ENCODE assay signal across 15 cellular contexts in genomic region chr17:2844386-2844785, GRCh38. TPM values are rescaled to one million over a fixed set of nuclear protein-coding genes. Genes with fewer than 3 reads are reported as not detected.
DNase-seq lines count a peak whose midpoint lies in the region; ATAC-seq and TF ChIP-seq lines count a peak whose summit lies in the region.
"Had no signal": no experiment of that assay in that cellular context is flagged by ENCODE, and none has a peak within 500 bp of the region (broad histone marks: within the 10 kb centered on the region; RNA-seq: fewer than 3 reads in every experiment).

No MANE protein-coding gene starts in this region.

- no peak overlapping the region for H3K27ac Mint-ChIP-seq in activated CD8-positive, alpha-beta T cell treated with anti-CD3 and anti-CD28 coated beads, Interleukin-2, amount 10 ng/mL, durations not matched to agents 7 days and 5 days
- H3K27ac Mint-ChIP-seq: CD8-positive, alpha-beta T cell; dendritic cell treated with granulocyte-macrophage colony-stimulating factor and Interleukin-4, amounts not matched to agents 40 ng/mL and 50 ng/mL, for 4 days had no signal

- peak overlapping the region in 6 of 11 experiments; percentile 3 to 57 (median 38); a peak in 9 of 22 replicates for H3K9ac ChIP-seq in BLaER1 treated with 17β-estradiol and CSF1 and Interleukin-3, amounts not matched to agents 10 nM and 100 nM

- H3K4me3 Mint-ChIP-seq in activated CD8-positive, alpha-beta T cell treated with anti-CD3 and anti-CD28 coated beads, Interleukin-2, amount 10 ng/mL, durations not matched to agents 7 days and 5 days, result no peak overlapping the region
- H3K4me3 Mint-ChIP-seq: CD8-positive, alpha-beta T cell; dendritic cell treated with granulocyte-macrophage colony-stimulating factor and Interleukin-4, amounts not matched to agents 40 ng/mL and 50 ng/mL, for 4 days had no signal

- H3K9me2 ChIP-seq in PC-9 (ENCODE audit: insufficient read depth), result no peaks in the 10 kb centered on the region

- no peak for ATAC-seq in activated CD8-positive, alpha-beta T cell treated with anti-CD3 and anti-CD28 coated beads, Interleukin-2, amount 10 ng/mL, durations not matched to agents 7 days and 5 days
- ATAC-seq: CD8-positive, alpha-beta T cell; gastrocnemius medialis had no signal

- peaks cover 3% of the 10 kb centered on the region for H3K27me3 Mint-ChIP-seq in activated CD8-positive, alpha-beta T cell treated with anti-CD3 and anti-CD28 coated beads, Interleukin-2, amount 10 ng/mL, durations not matched to agents 7 days and 5 days (ENCODE audit: low read depth)
- H3K27me3 Mint-ChIP-seq: dendritic cell treated with granulocyte-macrophage colony-stimulating factor and Interleukin-4, amounts not matched to agents 40 ng/mL and 50 ng/mL, for 4 days had no signal

- no peaks in the 10 kb centered on the region for H3K36me3 Mint-ChIP-seq in activated CD8-positive, alpha-beta T cell treated with anti-CD3 and anti-CD28 coated beads, Interleukin-2, amount 10 ng/mL, durations not matched to agents 7 days and 5 days (ENCODE audit: low read depth)
- H3K36me3 Mint-ChIP-seq: CD8-positive, alpha-beta T cell had no signal

- CTCF ChIA-PET in PC-9 (lab: Charles Lee), result interaction anchor here (0.6 kb wide), 2 partner anchors 57 to 166 kb away, joined by 8 read pairs; no protein-coding TSS in a partner anchor
- CTCF ChIA-PET in activated CD8-positive, alpha-beta T cell treated with anti-CD3 and anti-CD28 coated beads, Interleukin-2, amount 10 ng/mL, durations not matched to agents 7 days and 5 days (lab: Charles Lee), result interaction anchor here (0.8 kb wide), 1 partner anchor 58 kb away, joined by 3 read pairs; no protein-coding TSS in a partner anchor

- no TSS peak for BruUV-seq in PC-9 (replicated peaks; lab: Mats Ljungman, UMichigan)

- peak overlapping the region; percentile 66 to 82 (median 75) for H3K4me2 ChIP-seq in BLaER1 treated with 17β-estradiol and CSF1 and Interleukin-3, amounts not matched to agents 10 nM and 100 nM
- H3K4me2 ChIP-seq in PC-9, result 0 out of 2 replicates have a peak overlapping the region, but pooled peaks have one; percentile 0

- no peaks in the 10 kb centered on the region; a peak in 1 of 22 replicates for H3K36me3 ChIP-seq in BLaER1 treated with 17β-estradiol and CSF1 and Interleukin-3, amounts not matched to agents 10 nM and 100 nM
- H3K36me3 ChIP-seq in PC-9 (ENCODE audit: low read depth), result no peaks in the 10 kb centered on the region
- H3K36me3 ChIP-seq: gastrocnemius medialis, tibial nerve had no signal

- DNase-seq in ELF-1 (ENCODE audit: low read depth, low spot score), result peak; percentile 80
- peak in 1 of 2 experiments; percentile 49 for DNase-seq in PC-9
- DNase-seq in iPS-NIHi7 (ENCODE audit: extremely low spot score), result peak; percentile 65
- DNase-seq in SK-N-DZ (ENCODE audit: low spot score), result no peak
- DNase-seq in GM10266 (ENCODE audit: extremely low spot score), result no peak
- no peak for DNase-seq in NCI-H2107 (lab: John Stamatoyannopoulos, UW)
- DNase-seq in activated CD8-positive, alpha-beta T cell treated with anti-CD3 and anti-CD28 coated beads, Interleukin-2, amount 10 ng/mL, durations not matched to agents 7 days and 5 days, result no peak
- DNase-seq: CD8-positive, alpha-beta T cell; gastrocnemius medialis; NCI-H774; occipital lobe had no signal

- H3K4me1 ChIP-seq in BLaER1 treated with 17β-estradiol and CSF1 and Interleukin-3, amounts not matched to agents 10 nM and 100 nM, result peaks cover 38 to 71% (median 66%) of the 10 kb centered on the region in 10 experiments
- H3K4me1 ChIP-seq in PC-9 (replicated peaks; ENCODE audit: insufficient read depth), result 0 out of 2 replicates have a peak, but pooled peaks cover 9% of the 10 kb centered on the region

- H3K79me2 ChIP-seq in PC-9 (ENCODE audit: low read depth), result no peaks in the 10 kb centered on the region

- H3K4me1 Mint-ChIP-seq in activated CD8-positive, alpha-beta T cell treated with anti-CD3 and anti-CD28 coated beads, Interleukin-2, amount 10 ng/mL, durations not matched to agents 7 days and 5 days (ENCODE audit: low read depth), result peaks cover 13% of the 10 kb centered on the region

- peaks cover 0 to 48% (median 22%) of the 10 kb centered on the region in 11 experiments; a peak in 16 of 22 replicates for H4K20me1 ChIP-seq in BLaER1 treated with 17β-estradiol and CSF1 and Interleukin-3, amounts not matched to agents 10 nM and 100 nM
- H4K20me1 ChIP-seq in PC-9 (ENCODE audit: insufficient read depth), result no peaks in the 10 kb centered on the region

- peaks cover 5% of the 10 kb centered on the region; the same call in 1 of the 2 replicates for H3F3A ChIP-seq in PC-9 (ENCODE audit: insufficient read depth, low read depth)

- no peak overlapping the region for H3K4me3 ChIP-seq in BLaER1 treated with 17β-estradiol and CSF1 and Interleukin-3, amounts not matched to agents 10 nM and 100 nM
- no peak overlapping the region for H3K4me3 ChIP-seq in PC-9
- H3K4me3 ChIP-seq: gastrocnemius medialis, SK-N-MC, tibial nerve had no signal

- POLR2A ChIA-PET in PC-9 (lab: Charles Lee; ENCODE audit: unreplicated experiment), result interaction anchor here (0.7 kb wide), 1 partner anchor 168 kb away, joined by 3 read pairs; no protein-coding TSS in a partner anchor
- POLR2A ChIA-PET in activated CD8-positive, alpha-beta T cell treated with anti-CD3 and anti-CD28 coated beads, Interleukin-2, amount 10 ng/mL, durations not matched to agents 7 days and 5 days (lab: Charles Lee), result no interaction called here

- H3K9me3 ChIP-seq in BLaER1 treated with 17β-estradiol and CSF1 and Interleukin-3, amounts not matched to agents 10 nM and 100 nM (replicated peaks in 1 of 11), result no peaks in the 10 kb centered on the region
- H3K9me3 ChIP-seq in PC-9 (ENCODE audit: insufficient read depth, low read depth), result no peaks in the 10 kb centered on the region
- H3K9me3 ChIP-seq: gastrocnemius medialis, tibial nerve had no signal

- peak overlapping the region in 5 of 11 experiments; percentile 1 to 36 (median 24); a peak in 6 of 22 replicates for H3K27ac ChIP-seq in BLaER1 treated with 17β-estradiol and CSF1 and Interleukin-3, amounts not matched to agents 10 nM and 100 nM
- H3K27ac ChIP-seq in PC-9, result no peak overlapping the region
- H3K27ac ChIP-seq: gastrocnemius medialis, SK-N-MC, tibial nerve had no signal

- no peak for TF ChIP-seq CTCF in PC-9 (conservative IDR thresholded peaks at IDR 0.05)
- TF ChIP-seq CTCF in GM10266 (IDR thresholded peaks at IDR 0.05; ENCODE audit: control insufficient read depth, insufficient read depth, low read depth, missing control alignments), result no peak

- no peaks in the 10 kb centered on the region for H3K9me3 Mint-ChIP-seq in activated CD8-positive, alpha-beta T cell treated with anti-CD3 and anti-CD28 coated beads, Interleukin-2, amount 10 ng/mL, durations not matched to agents 7 days and 5 days (ENCODE audit: insufficient read depth)
- H3K9me3 Mint-ChIP-seq: CD8-positive, alpha-beta T cell; dendritic cell treated with granulocyte-macrophage colony-stimulating factor and Interleukin-4, amounts not matched to agents 40 ng/mL and 50 ng/mL, for 4 days had no signal

- no peaks in the 10 kb centered on the region for H3K27me3 ChIP-seq in BLaER1 treated with 17β-estradiol and CSF1 and Interleukin-3, amounts not matched to agents 10 nM and 100 nM
- H3K27me3 ChIP-seq in PC-9 (ENCODE audit: insufficient read depth, low read depth), result no peaks in the 10 kb centered on the region

- no peak overlapping the region for H2AFZ ChIP-seq in PC-9

- intact Hi-C loops in PC-9 (cut with micrococcal nuclease; ENCODE audit: unreplicated experiment), result loop anchor here (1.0 kb wide), 1 partner anchor 10 kb away; no protein-coding TSS in a partner anchor

RNA-seq across cellular contexts. Expression of gene RAP1GAP2, which starts 48.1 kb away (rescaled TPM):
- 10.1 and 13.0 TPM in 2 replicates for total RNA-seq in PC-9 (2021)
- 11.6 and 12.0 TPM in 2 replicates for polyA plus RNA-seq in SK-N-DZ (2014; cell fraction: cytosol; rRNA removed)
- 32.4 and 37.7 TPM in 2 replicates for polyA plus RNA-seq in SK-N-DZ (2014; cell fraction: nucleus; rRNA removed)
- total RNA-seq in activated CD8-positive, alpha-beta T cell treated with anti-CD3 and anti-CD28 coated beads, Interleukin-2, amount 10 ng/mL, durations not matched to agents 7 days and 5 days, result 10 to 100 TPM in 1 of 2 experiments, 1 to 10 TPM in 1; 9.4 to 11.0 TPM

Comparison
In these comparisons a context has a peak if more than half of its experiments do, and no peak if none do; other contexts are left out.
1. DNase-seq: peak in ELF-1 (single experiment) and iPS-NIHi7 (single experiment); none in SK-N-DZ (single experiment), GM10266 (single experiment), NCI-H2107 (single experiment) and activated CD8-positive, alpha-beta T cell treated with anti-CD3 and anti-CD28 coated beads, Interleukin-2, amount 10 ng/mL, durations not matched to agents 7 days and 5 days (single experiment).